Comparison of ENCODE assay signal across 16 cellular contexts in the genomic region with DNA sequence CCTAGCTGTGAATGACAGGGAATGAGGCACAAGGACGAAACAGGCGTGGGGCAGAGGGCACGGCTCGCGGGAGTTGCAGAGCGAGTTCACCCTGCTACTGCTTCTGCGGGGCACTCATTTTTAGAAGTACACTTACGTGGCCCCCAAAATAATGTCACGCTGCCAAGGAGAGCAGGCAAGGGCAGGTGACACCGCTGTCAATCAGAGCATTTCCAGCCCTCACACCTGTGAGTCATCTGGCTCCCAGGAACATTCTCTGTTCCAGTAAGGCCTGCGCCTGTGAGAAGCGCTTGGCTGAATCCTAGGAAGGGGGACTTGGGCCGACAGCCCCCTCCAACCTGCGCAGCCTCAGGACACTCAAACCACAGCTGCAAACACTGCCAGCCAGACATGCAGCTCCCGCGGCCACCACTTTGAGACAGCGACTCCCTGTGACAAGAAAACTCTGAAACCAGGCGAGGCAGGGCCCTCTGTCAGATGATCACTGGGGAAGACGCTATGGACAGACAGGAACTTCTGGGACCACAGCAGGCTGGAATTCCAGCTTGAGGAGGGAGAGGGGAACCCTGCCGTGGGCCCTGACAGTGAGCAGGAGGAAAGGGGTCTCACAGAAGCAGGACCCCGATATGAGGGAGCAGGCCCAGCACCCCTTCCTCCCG. TPM values are rescaled to one million over a fixed set of nuclear protein-coding genes. Genes with fewer than 3 reads are reported as not detected.
DNase-seq lines count a peak whose midpoint lies in the region; TF ChIP-seq lines count a peak whose summit lies in the region.
"Had no signal": no experiment of that assay in that cellular context is flagged by ENCODE, and none has a peak within 500 bp of the region (broad histone marks: within the 10 kb centered on the region; RNA-seq: fewer than 3 reads in every experiment).

No MANE protein-coding gene starts in this region.

- in situ Hi-C loops in brain microvascular endothelial cell (cut with HindIII; ENCODE audit: low pct_ligation_motif_present, low sequenced_read_pairs): no loop called here

- H3K4me1 Mint-ChIP-seq in neural progenitor cell: peaks cover 29% of the 10 kb centered on the region

- peaks cover 100% of the 10 kb centered on the region for H3K79me2 ChIP-seq in neural progenitor cell (ENCODE audit: low read depth)

- H3K4me3 Mint-ChIP-seq in neural progenitor cell: no peak overlapping the region
- H3K4me3 Mint-ChIP-seq: naive thymus-derived CD4-positive, alpha-beta T cell; stimulated activated effector memory CD8-positive, alpha-beta T cell treated with anti-CD3 and anti-CD28 coated beads, Interleukin-12 subunit alpha, Interleukin-12 subunit beta, amount 100 ng/mL, for 72 hours had no signal

- peaks cover 3% of the 10 kb centered on the region for H3K27me3 Mint-ChIP-seq in neural progenitor cell (ENCODE audit: insufficient read depth, low read depth)
- H3K27me3 Mint-ChIP-seq: naive thymus-derived CD4-positive, alpha-beta T cell had no signal

- TF ChIP-seq CTCF in VCaP (conservative IDR thresholded peaks at IDR 0.05) (no peak), neural progenitor cell (IDR thresholded peaks at IDR 0.05) (no peak), brain microvascular endothelial cell (IDR thresholded peaks at IDR 0.05; ENCODE audit: low read depth, low read length, missing control alignments) (no peak)

- peak in 41 of 42 donors; percentile 40 to 93 (median 75) for DNase-seq in head of caudate nucleus
- DNase-seq in neural progenitor cell (ENCODE audit: low spot score): no peak
- no peak for DNase-seq in activated CD4-positive, alpha-beta T cell treated with anti-CD3 and anti-CD28 coated beads for 1 hour
- no peak for DNase-seq in NCI-H2196 treated with DMSO at 0.1 percent for 48 hours (lab: John Stamatoyannopoulos, UW; ENCODE audit: unreplicated experiment)
- DNase-seq in brain microvascular endothelial cell: no peak
- no peak for DNase-seq in effector memory CD4-positive, alpha-beta T cell
- DNase-seq: activated effector memory CD4-positive, alpha-beta T cell treated with anti-CD3 and anti-CD28 coated beads, Interleukin-2, amount 50 U/mL, for 16 hours; COR-L47; GDM1; naive thymus-derived CD4-positive, alpha-beta T cell; NCI-H2107; NK-92 treated with Interleukin-12 subunit alpha and Interleukin-12 subunit beta, amount 100 ng/mL, for 24 hours; right cardiac atrium had no signal

- H3K27ac ChIP-seq in BLaER1 (no peak overlapping the region), VCaP (peak overlapping the region; percentile 11; the same call in 1 of the 2 replicates), neural progenitor cell (no peak overlapping the region), brain microvascular endothelial cell (no peak overlapping the region)
- no peak overlapping the region for H3K27ac ChIP-seq in effector memory CD4-positive, alpha-beta T cell (ENCODE audit: insufficient read depth, low read length, poor library complexity, severe bottlenecking)

- no peak overlapping the region for H2AFZ ChIP-seq in neural progenitor cell (replicated peaks)

- peaks cover 2% of the 10 kb centered on the region for H3F3A ChIP-seq in neural progenitor cell (ENCODE audit: low read depth)

- intact Hi-C loops in head of caudate nucleus (cut with DNase I): no loop called here

- H3K4me2 ChIP-seq in BLaER1 (peak overlapping the region; percentile 36), neural progenitor cell (no peak overlapping the region)

- H3K4me3 ChIP-seq in BLaER1 (no peak overlapping the region), neural progenitor cell (no peak overlapping the region), brain microvascular endothelial cell (ENCODE audit: low read depth, low read length) (no peak overlapping the region)
- H3K4me3 ChIP-seq in effector memory CD4-positive, alpha-beta T cell (ENCODE audit: insufficient read depth, low read depth, low read length, poor library complexity, severe bottlenecking): no peak overlapping the region

- peak overlapping the region; percentile 8; the same call in 1 of the 2 replicates for H3K9ac ChIP-seq in BLaER1
- no peak overlapping the region for H3K9ac ChIP-seq in neural progenitor cell

- peaks cover 5% of the 10 kb centered on the region for H3K36me3 Mint-ChIP-seq in neural progenitor cell

- peak overlapping the region; percentile 37 for H3K27ac Mint-ChIP-seq in neural progenitor cell
- H3K27ac Mint-ChIP-seq: stimulated activated effector memory CD8-positive, alpha-beta T cell treated with anti-CD3 and anti-CD28 coated beads, Interleukin-12 subunit alpha, Interleukin-12 subunit beta, amount 100 ng/mL, for 72 hours had no signal

- H3K4me1 ChIP-seq in BLaER1: peaks cover 89% of the 10 kb centered on the region
- peaks cover 3% of the 10 kb centered on the region for H3K4me1 ChIP-seq in neural progenitor cell
- H3K4me1 ChIP-seq in effector memory CD4-positive, alpha-beta T cell (ENCODE audit: control insufficient read depth, insufficient read depth, low read length, poor library complexity, severe bottlenecking): peaks cover 6% of the 10 kb centered on the region

- H4K20me1 ChIP-seq in BLaER1 (peaks cover 100% of the 10 kb centered on the region), neural progenitor cell (ENCODE audit: low read depth) (peaks cover 97% of the 10 kb centered on the region)

- H3K9me3 Mint-ChIP-seq in neural progenitor cell: no peaks in the 10 kb centered on the region
- H3K9me3 Mint-ChIP-seq: stimulated activated effector memory CD8-positive, alpha-beta T cell treated with anti-CD3 and anti-CD28 coated beads, Interleukin-12 subunit alpha, Interleukin-12 subunit beta, amount 100 ng/mL, for 72 hours had no signal

- no peaks in the 10 kb centered on the region for H3K27me3 ChIP-seq in BLaER1
- no peaks in the 10 kb centered on the region for H3K27me3 ChIP-seq in neural progenitor cell
- H3K27me3 ChIP-seq in brain microvascular endothelial cell (replicated peaks): no peaks in the 10 kb centered on the region
- no peaks in the 10 kb centered on the region for H3K27me3 ChIP-seq in effector memory CD4-positive, alpha-beta T cell (replicated peaks; ENCODE audit: control insufficient read depth, insufficient read depth, low read length, poor library complexity, severe bottlenecking)

- peaks cover 77% of the 10 kb centered on the region for H3K36me3 ChIP-seq in BLaER1
- H3K36me3 ChIP-seq in neural progenitor cell: no peaks in the 10 kb centered on the region
- H3K36me3 ChIP-seq in brain microvascular endothelial cell (replicated peaks): peaks cover 13% of the 10 kb centered on the region
- peaks cover 8% of the 10 kb centered on the region for H3K36me3 ChIP-seq in effector memory CD4-positive, alpha-beta T cell (ENCODE audit: control insufficient read depth, insufficient read depth, low read length)

- H3K9me3 ChIP-seq in BLaER1 (no peaks in the 10 kb centered on the region), neural progenitor cell (ENCODE audit: low read depth) (no peaks in the 10 kb centered on the region)
- H3K9me3 ChIP-seq in effector memory CD4-positive, alpha-beta T cell (ENCODE audit: control insufficient read depth, low read length): no peaks in the 10 kb centered on the region

RNA-seq across cellular contexts. Expression of a gene that starts 12.7 kb away (rescaled TPM):
- 8.9 and 21.1 TPM in 2 replicates for total RNA-seq in neural progenitor cell (ENCODE audit: low replicate concordance)

RNA-seq across cellular contexts. Expression of a gene that starts 25.1 kb away (rescaled TPM):
- total RNA-seq in neural progenitor cell (ENCODE audit: low replicate concordance): 50.9 and 93.7 TPM in 2 replicates

RNA-seq across cellular contexts. Expression of a gene that starts 59.7 kb away (rescaled TPM):
- 77.6 and 145 TPM in 2 replicates for total RNA-seq in neural progenitor cell (ENCODE audit: low replicate concordance)

Comparison
In these comparisons a context has a peak if more than half of its experiments do, and no peak if none do; other contexts are left out.
1. DNase-seq: peak in head of caudate nucleus (41 of 42); none in neural progenitor cell (single experiment), activated CD4-positive, alpha-beta T cell treated with anti-CD3 and anti-CD28 coated beads for 1 hour (single experiment), NCI-H2196 treated with DMSO at 0.1 percent for 48 hours (single experiment), brain microvascular endothelial cell (single experiment) and effector memory CD4-positive, alpha-beta T cell (0 of 3).